In genomic region chr2:225010804-225011203, GRCh38 we compare ENCODE assay signal across 10 cellular contexts. TPM values are rescaled to one million over a fixed set of nuclear protein-coding genes. Genes with fewer than 3 reads are reported as not detected.
DNase-seq lines count a peak whose midpoint lies in the region; ATAC-seq and TF ChIP-seq lines count a peak whose summit lies in the region.
"Had no signal": no experiment of that assay in that cellular context is flagged by ENCODE, and none has a peak within 500 bp of the region (broad histone marks: within the 10 kb centered on the region; RNA-seq: fewer than 3 reads in every experiment).

No MANE protein-coding gene starts in this region.

- no peak for DNase-seq in CD8-positive, alpha-beta memory T cell
- DNase-seq in NCI-H460 (ENCODE audit: extremely low read depth, low read depth): peak; percentile 15
- peak; percentile 83 for DNase-seq in brain microvascular endothelial cell
- no peak for DNase-seq in naive thymus-derived CD4-positive, alpha-beta T cell
- DNase-seq in DMS53 treated with DMSO at 0.1 percent for 48 hours (lab: John Stamatoyannopoulos, UW; ENCODE audit: unreplicated experiment): no peak
- DNase-seq in NCI-H510A (lab: John Stamatoyannopoulos, UW): no peak
- DNase-seq in DMS153 (lab: John Stamatoyannopoulos, UW): no peak
- DNase-seq: gastrocnemius medialis, NCI-H1694 had no signal

- peaks cover 76 to 100% (median 96%) of the 10 kb centered on the region in 3 donors for H3K4me1 Mint-ChIP-seq in CD8-positive, alpha-beta memory T cell
- H3K4me1 Mint-ChIP-seq in naive thymus-derived CD4-positive, alpha-beta T cell: peaks cover 57 to 100% (median 96%) of the 10 kb centered on the region in 7 donors

- intact Hi-C loops in naive thymus-derived CD4-positive, alpha-beta T cell (cut with micrococcal nuclease): loop anchor here in 1 of 2 donors (2.0 kb wide), 1 partner anchor 16 kb away; no protein-coding TSS in a partner anchor

- H3K27me3 ChIP-seq in CD8-positive, alpha-beta memory T cell (ENCODE audit: insufficient read depth, low read length, poor library complexity, severe bottlenecking): no peaks in the 10 kb centered on the region
- H3K27me3 ChIP-seq in brain microvascular endothelial cell (replicated peaks): no peaks in the 10 kb centered on the region
- no peaks in the 10 kb centered on the region for H3K27me3 ChIP-seq in naive thymus-derived CD4-positive, alpha-beta T cell (ENCODE audit: control insufficient read depth in 2 of 2, insufficient read depth in 2 of 2, low read length in 2 of 2)
- H3K27me3 ChIP-seq: gastrocnemius medialis had no signal

- POLR2A ChIA-PET in CD8-positive, alpha-beta memory T cell (lab: Charles Lee): no interaction called here
- POLR2A ChIA-PET in naive thymus-derived CD4-positive, alpha-beta T cell (lab: Charles Lee): no interaction called here

- H3K36me3 ChIP-seq in CD8-positive, alpha-beta memory T cell (ENCODE audit: insufficient read depth, low read length): no peaks in the 10 kb centered on the region
- no peaks in the 10 kb centered on the region for H3K36me3 ChIP-seq in brain microvascular endothelial cell (replicated peaks)
- no peaks in the 10 kb centered on the region for H3K36me3 ChIP-seq in naive thymus-derived CD4-positive, alpha-beta T cell (ENCODE audit: control insufficient read depth in 2 of 3, insufficient read depth in 3 of 3, low read length in 3 of 3)
- H3K36me3 ChIP-seq: gastrocnemius medialis had no signal

- no peak overlapping the region for H3K4me3 ChIP-seq in CD8-positive, alpha-beta memory T cell (ENCODE audit: low read length)
- H3K4me3 ChIP-seq in brain microvascular endothelial cell (ENCODE audit: low read depth, low read length): no peak overlapping the region
- H3K4me3 ChIP-seq in naive thymus-derived CD4-positive, alpha-beta T cell (ENCODE audit: low read length): no peak overlapping the region
- H3K4me3 ChIP-seq: gastrocnemius medialis had no signal

- H3K4me1 ChIP-seq in CD8-positive, alpha-beta memory T cell (ENCODE audit: insufficient read depth, low read length): peaks cover 61% of the 10 kb centered on the region
- H3K4me1 ChIP-seq in naive thymus-derived CD4-positive, alpha-beta T cell (ENCODE audit: control insufficient read depth in 2 of 2, insufficient read depth in 2 of 2, low read length in 2 of 2): peaks cover 14 to 51% of the 10 kb centered on the region in 2 donors
- H3K4me1 ChIP-seq: gastrocnemius medialis had no signal

- H3K9me3 ChIP-seq in CD8-positive, alpha-beta memory T cell (ENCODE audit: low read length): no peaks in the 10 kb centered on the region
- H3K9me3 ChIP-seq in naive thymus-derived CD4-positive, alpha-beta T cell (ENCODE audit: control insufficient read depth in 2 of 3, low read length in 3 of 3): no peaks in the 10 kb centered on the region
- H3K9me3 ChIP-seq: gastrocnemius medialis had no signal

- CTCF ChIA-PET in CD8-positive, alpha-beta memory T cell (lab: Charles Lee): interaction anchor here (0.8 to 5.4 kb wide), 3 partner anchors 9 to 202 kb away, joined by 3 to 30 read pairs (median 3); no protein-coding TSS in a partner anchor
- CTCF ChIA-PET in naive thymus-derived CD4-positive, alpha-beta T cell (lab: Charles Lee): interaction anchor here (4.8 kb wide), 1 partner anchor 8 kb away, joined by 18 read pairs; no protein-coding TSS in a partner anchor

- no peak for TF ChIP-seq CTCF in brain microvascular endothelial cell (IDR thresholded peaks at IDR 0.05; ENCODE audit: low read depth, low read length, missing control alignments)

- H3K27ac ChIP-seq in CD8-positive, alpha-beta memory T cell (ENCODE audit: low read depth, low read length): no peak overlapping the region
- peak overlapping the region; percentile 93 for H3K27ac ChIP-seq in brain microvascular endothelial cell
- H3K27ac ChIP-seq in naive thymus-derived CD4-positive, alpha-beta T cell (ENCODE audit: low read depth, low read length): no peak overlapping the region
- H3K27ac ChIP-seq: gastrocnemius medialis had no signal

- in situ Hi-C loops in brain microvascular endothelial cell (cut with HindIII; ENCODE audit: low pct_ligation_motif_present, low sequenced_read_pairs): no loop called here

- H3K9me3 Mint-ChIP-seq in CD8-positive, alpha-beta memory T cell: no peaks in the 10 kb centered on the region
- H3K9me3 Mint-ChIP-seq in naive thymus-derived CD4-positive, alpha-beta T cell: peaks cover 0 to under 1% (median 0%) of the 10 kb centered on the region in 11 donors

- H3K36me3 Mint-ChIP-seq in CD8-positive, alpha-beta memory T cell: peaks cover 0 to 3% (median 3%) of the 10 kb centered on the region in 3 donors
- peaks cover 0 to 22% (median 7%) of the 10 kb centered on the region in 5 donors for H3K36me3 Mint-ChIP-seq in naive thymus-derived CD4-positive, alpha-beta T cell

- H3K4me3 Mint-ChIP-seq in CD8-positive, alpha-beta memory T cell: no peak overlapping the region
- H3K4me3 Mint-ChIP-seq in naive thymus-derived CD4-positive, alpha-beta T cell: peak overlapping the region in 6 of 10 donors; percentile 2 to 56 (median 14)

- H3K27ac Mint-ChIP-seq in CD8-positive, alpha-beta memory T cell: peak overlapping the region in 6 of 8 donors; percentile 29 to 83 (median 62)
- peak overlapping the region in 8 of 9 donors; percentile 1 to 88 (median 70) for H3K27ac Mint-ChIP-seq in naive thymus-derived CD4-positive, alpha-beta T cell

- ATAC-seq in naive thymus-derived CD4-positive, alpha-beta T cell: no peak
- no peak for ATAC-seq in HG02884 (IDR thresholded peaks at IDR 0.05; ENCODE audit: unreplicated experiment)
- ATAC-seq: gastrocnemius medialis had no signal

- no peaks in the 10 kb centered on the region for H3K27me3 Mint-ChIP-seq in CD8-positive, alpha-beta memory T cell
- H3K27me3 Mint-ChIP-seq in naive thymus-derived CD4-positive, alpha-beta T cell: no peaks in the 10 kb centered on the region

RNA-seq across cellular contexts. Expression of gene DOCK10, which starts 31.5 kb away (rescaled TPM):
- total RNA-seq in CD8-positive, alpha-beta memory T cell: 100 to 1,000 TPM; 135 to 138 TPM
- polyA plus RNA-seq in CD8-positive, alpha-beta memory T cell: 52.4 TPM
- 17.5 and 23.9 TPM in 2 replicates for total RNA-seq in NCI-H460 (2014; rRNA removed; shearing (Covaris generic))
- polyA plus RNA-seq in NCI-H460 (2014; cell fraction: nucleus; rRNA removed): 26.8 and 38.7 TPM in 2 replicates
- total RNA-seq in naive thymus-derived CD4-positive, alpha-beta T cell: 100 to 1,000 TPM; 200 to 275 (median 231) TPM
- polyA plus RNA-seq in naive thymus-derived CD4-positive, alpha-beta T cell: 10 to 100 TPM; 64.2 to 71.2 TPM

Comparison
In these comparisons a context has a peak if more than half of its experiments do, and no peak if none do; other contexts are left out.
1. DNase-seq: peak in NCI-H460 (single experiment) and brain microvascular endothelial cell (single experiment); none in CD8-positive, alpha-beta memory T cell (0 of 5), naive thymus-derived CD4-positive, alpha-beta T cell (0 of 9), DMS53 treated with DMSO at 0.1 percent for 48 hours (single experiment), NCI-H510A (single experiment) and DMS153 (single experiment).
2. H3K4me3 Mint-ChIP-seq: peak in naive thymus-derived CD4-positive, alpha-beta T cell (6 of 10); none in CD8-positive, alpha-beta memory T cell (0 of 7).